In genomic region chr17:62791235-62792121, GRCh38 we compare ENCODE assay signal across 14 cellular contexts. TPM values are rescaled to one million over a fixed set of nuclear protein-coding genes. Genes with fewer than 3 reads are reported as not detected.
DNase-seq lines count a peak whose midpoint lies in the region; ATAC-seq and TF ChIP-seq lines count a peak whose summit lies in the region.
"Had no signal": no experiment of that assay in that cellular context is flagged by ENCODE, and none has a peak within 500 bp of the region (broad histone marks: within the 10 kb centered on the region; RNA-seq: fewer than 3 reads in every experiment).

No MANE protein-coding gene starts in this region.

- DNase-seq in cardiac muscle cell (ENCODE audit: low read depth in 1 of 2, low spot score in 1 of 2) (peak; percentile 30 to 85), heart right ventricle (no peak), foreskin fibroblast (peak; percentile 86 to 92), mesenteric fat pad (ENCODE audit: low spot score) (no peak), foreskin melanocyte (no peak)
- no peak for DNase-seq in activated CD4-positive, alpha-beta T cell treated with anti-CD3 and anti-CD28 coated beads, Interleukin-2, amount 50 U/mL, for 48 hours
- DNase-seq in stimulated activated CD4-positive, alpha-beta T cell treated with anti-CD3 and anti-CD28 coated beads, Interleukin-1b, Interleukin-23, amount 100 ng/mL, for 48 hours = no peak
- DNase-seq: activated T-cell treated with anti-CD3 and anti-CD28 coated beads for 4 hours; CD4-positive, alpha-beta T cell; stimulated activated CD4-positive, alpha-beta T cell treated with anti-CD3 and anti-CD28 coated beads, Interleukin-15, amount 100 ng/mL, for 24 hours had no signal

- H3K27me3 ChIP-seq in cardiac muscle cell = no peaks in the 10 kb centered on the region
- peaks cover 0 to 6% (median 0%) of the 10 kb centered on the region in 7 donors for H3K27me3 ChIP-seq in heart right ventricle

- ATAC-seq in heart right ventricle (no peak), SK-N-SH treated with all-trans-retinoic acid at 6 μM for 48 hours (peak; percentile 80)

- H3K9me3 ChIP-seq in cardiac muscle cell (ENCODE audit: low read depth) = no peaks in the 10 kb centered on the region
- H3K9me3 ChIP-seq in heart right ventricle = no peaks in the 10 kb centered on the region
- H3K9me3 ChIP-seq: thoracic aorta had no signal

- no peak for TF ChIP-seq CTCF in cardiac muscle cell (IDR thresholded peaks at IDR 0.05; ENCODE audit: low read depth, low read length)
- TF ChIP-seq CTCF in heart right ventricle (IDR thresholded peaks at IDR 0.05) = no peak
- TF ChIP-seq CTCF in foreskin fibroblast (IDR thresholded peaks at IDR 0.05; ENCODE audit: low read depth, low read length) = no peak

- no peak overlapping the region for H3K4me3 ChIP-seq in cardiac muscle cell
- no peak overlapping the region for H3K4me3 ChIP-seq in heart right ventricle
- H3K4me3 ChIP-seq in foreskin fibroblast (ENCODE audit: low read depth in 1 of 2, low read length in 2 of 2) = peak overlapping the region in 1 of 2 donors; percentile 21
- H3K4me3 ChIP-seq: lung, thoracic aorta had no signal

- 62 to 74% methylated on average over 12 of the region's 12 CpGs for WGBS in heart right ventricle, 2 donors

- H3K4me1 ChIP-seq in cardiac muscle cell (ENCODE audit: low read depth) (peaks cover 11% of the 10 kb centered on the region), heart right ventricle (peaks cover 0 to 5% (median 0%) of the 10 kb centered on the region in 9 donors)

- peak overlapping the region; percentile 10 for H3K27ac ChIP-seq in cardiac muscle cell
- H3K27ac ChIP-seq in heart right ventricle = no peak overlapping the region
- H3K27ac ChIP-seq: thoracic aorta had no signal

- no peaks in the 10 kb centered on the region for H3K36me3 ChIP-seq in cardiac muscle cell
- no peaks in the 10 kb centered on the region for H3K36me3 ChIP-seq in heart right ventricle
- H3K36me3 ChIP-seq: thoracic aorta had no signal

- intact Hi-C loops in heart right ventricle (cut with DNase I) = no loop called here

TF ChIP-seq in SK-N-SH treated with all-trans-retinoic acid at 6 μM for 48 hours, 23 proteins besides CTCF, POLR2A, EP300 and RAD21:
- no peak for TF ChIP-seq ZC3H10 (CRISPR knock-in tag; IDR thresholded peaks at IDR 0.05)
- no peak for TF ChIP-seq SNAI2 (CRISPR knock-in tag; IDR thresholded peaks at IDR 0.05)
- no peak for TF ChIP-seq ZNF70 (CRISPR knock-in tag; IDR thresholded peaks at IDR 0.05)
- TF ChIP-seq TCF4 (CRISPR knock-in tag; IDR thresholded peaks at IDR 0.05; ENCODE audit: borderline replicate concordance) = no peak
- TF ChIP-seq ARNTL (CRISPR knock-in tag; IDR thresholded peaks at IDR 0.05; ENCODE audit: borderline replicate concordance, low read depth) = no peak
- TF ChIP-seq TOX (CRISPR knock-in tag; IDR thresholded peaks at IDR 0.05; ENCODE audit: borderline replicate concordance) = no peak
- TF ChIP-seq ISL1 (CRISPR knock-in tag; IDR thresholded peaks at IDR 0.05) = no peak
- TF ChIP-seq PPARA (CRISPR knock-in tag; IDR thresholded peaks at IDR 0.05; ENCODE audit: borderline replicate concordance) = no peak
- no peak for TF ChIP-seq CSRNP3 (CRISPR knock-in tag; IDR thresholded peaks at IDR 0.05)
- TF ChIP-seq BACH2 (CRISPR knock-in tag; IDR thresholded peaks at IDR 0.05; ENCODE audit: borderline replicate concordance) = no peak
- TF ChIP-seq CSDC2 (CRISPR knock-in tag; IDR thresholded peaks at IDR 0.05) = no peak
- no peak for TF ChIP-seq OSR1 (CRISPR knock-in tag; IDR thresholded peaks at IDR 0.05)
- no peak for TF ChIP-seq RARB (CRISPR knock-in tag; IDR thresholded peaks at IDR 0.05)
- TF ChIP-seq PATZ1 (CRISPR knock-in tag; IDR thresholded peaks at IDR 0.05; ENCODE audit: borderline replicate concordance) = no peak
- TF ChIP-seq ESRRG (CRISPR knock-in tag; IDR thresholded peaks at IDR 0.05) = no peak
- no peak for TF ChIP-seq ZNF8 (CRISPR knock-in tag; IDR thresholded peaks at IDR 0.05)

RNA-seq across cellular contexts. Expression of gene MARCHF10, which starts 16.6 kb away (rescaled TPM):
- 0.77 and 2.1 TPM in 2 replicates for total RNA-seq in cardiac muscle cell
- 1.1 and 3.1 TPM in 2 replicates for polyA plus RNA-seq in cardiac muscle cell
- not detected for total RNA-seq in heart right ventricle
- under 1 TPM in 1 of 2 donors, not detected in 1; 0.04 TPM for polyA plus RNA-seq in heart right ventricle
- 0.16 TPM for total RNA-seq in mesenteric fat pad
- total RNA-seq: CD4-positive, alpha-beta T cell; OCI-LY7; thoracic aorta had no signal

Comparison
In these comparisons a context has a peak if more than half of its experiments do, and no peak if none do; other contexts are left out.
1. DNase-seq: peak in cardiac muscle cell (2 of 2) and foreskin fibroblast (2 of 2); none in heart right ventricle (0 of 2), activated CD4-positive, alpha-beta T cell treated with anti-CD3 and anti-CD28 coated beads, Interleukin-2, amount 50 U/mL, for 48 hours (0 of 2), mesenteric fat pad (single experiment), stimulated activated CD4-positive, alpha-beta T cell treated with anti-CD3 and anti-CD28 coated beads, Interleukin-1b, Interleukin-23, amount 100 ng/mL, for 48 hours (single experiment) and foreskin melanocyte (single experiment).